Comparison of ENCODE assay signal across 24 cellular contexts in genomic region chr15:65619636-65620290, GRCh38. TPM values are rescaled to one million over a fixed set of nuclear protein-coding genes. Genes with fewer than 3 reads are reported as not detected.
A peak's percentile ranks its signal among the peaks of the same experiment; 100 is the strongest.
DNase-seq lines count a peak whose midpoint lies in the region; ATAC-seq, FAIRE-seq and TF ChIP-seq lines count a peak whose summit lies in the region.
"Had no signal": no experiment of that assay in that cellular context is flagged by ENCODE, and none has a peak within 500 bp of the region (broad histone marks: within the 10 kb centered on the region; RNA-seq: fewer than 3 reads in every experiment).

No MANE protein-coding gene starts in this region.

- H3K9me1 ChIP-seq in K562 (ENCODE audit: control insufficient read depth, insufficient read depth, low read length), result no peaks in the 10 kb centered on the region

- H3K18ac ChIP-seq in mesendoderm (ENCODE audit: low read length), result no peak overlapping the region

- no peak overlapping the region for H2BK5ac ChIP-seq in mesendoderm (ENCODE audit: low read length)

- H3K27me3 ChIP-seq in K562 (ENCODE audit: control insufficient read depth in 2 of 2, insufficient read depth in 2 of 2, low read length in 2 of 2), result no peaks in the 10 kb centered on the region
- H3K27me3 ChIP-seq in mesendoderm (ENCODE audit: insufficient read depth, low read length, poor library complexity), result no peaks in the 10 kb centered on the region
- no peaks in the 10 kb centered on the region for H3K27me3 ChIP-seq in suprapubic skin
- H3K27me3 ChIP-seq: BLaER1, SJCRH30 had no signal

- no peak for ATAC-seq in T-helper 17 cell
- ATAC-seq in K562, result no peak
- no peak for ATAC-seq in T-cell (replicated peaks in 1 of 4)

- H3K27ac Mint-ChIP-seq in T-helper 17 cell, result no peak overlapping the region
- H3K27ac Mint-ChIP-seq in T-cell, result no peak overlapping the region
- H3K27ac Mint-ChIP-seq: CD4-positive, alpha-beta T cell had no signal

- H3K36me3 ChIP-seq in K562 (ENCODE audit: control insufficient read depth, insufficient read depth, low read length) (no peaks in the 10 kb centered on the region), mesendoderm (ENCODE audit: control insufficient read depth, insufficient read depth, low read length) (no peaks in the 10 kb centered on the region), suprapubic skin (peaks cover 15% of the 10 kb centered on the region)
- H3K36me3 ChIP-seq: SJCRH30 had no signal

- POLR2A ChIA-PET in K562 (lab: Yijun Ruan, JAX) (interaction anchor here (0.5 to 0.8 kb wide), 2 partner anchors 9 to 250 kb away, joined by 4 read pairs; partner anchors contain the start of gene INTS14), T-cell (lab: Charles Lee) (no interaction called here)

- H3K36me3 Mint-ChIP-seq in T-helper 17 cell (ENCODE audit: low read depth) (peaks cover 2% of the 10 kb centered on the region), T-cell (peaks cover 20% of the 10 kb centered on the region)

- H3K56ac ChIP-seq in mesendoderm (ENCODE audit: low read length), result no peak overlapping the region

- CTCF ChIA-PET in K562 (lab: Yijun Ruan, JAX; ENCODE audit: low intra/inter-chr PET ratio), result no interaction called here
- CTCF ChIA-PET in T-cell (lab: Charles Lee), result no interaction called here

- H3K4me2 ChIP-seq in K562 (ENCODE audit: insufficient read depth, low read length) (peak overlapping the region; percentile 4; the same call in 1 of the 2 replicates), mesendoderm (ENCODE audit: low read length) (no peak overlapping the region)
- H3K4me2 ChIP-seq: BLaER1 had no signal

- in situ Hi-C loops in KBM-7 (cut with MboI; ENCODE audit: low pct_unique_long_range_greater_than_20kb, low sequenced_read_pairs) (no loop called here), K562 (cut with MboI) (no loop called here)

- peak overlapping the region; percentile 63 for H2AFZ ChIP-seq in K562 (ENCODE audit: low read depth, low read length)

- H3K9me3 Mint-ChIP-seq in T-cell, result no peaks in the 10 kb centered on the region
- H3K9me3 Mint-ChIP-seq: CD4-positive, alpha-beta T cell had no signal

- peak; percentile 39 for DNase-seq in KBM-7
- no peak for DNase-seq in T-helper 17 cell
- no peak for DNase-seq in K562 (ENCODE audit: extremely low read depth in 1 of 4, low spot score in 3 of 4)
- peak; percentile 47 for DNase-seq in mesendoderm
- no peak for DNase-seq in Ammon's horn (ENCODE audit: low spot score)
- no peak for DNase-seq in T-cell
- no peak for DNase-seq in suprapubic skin (ENCODE audit: low spot score in 2 of 2)
- DNase-seq: Caco-2; CD4-positive, alpha-beta T cell; DMS153; IMR-90; Karpas-422; MV-4-11; NCI-H1105 treated with DMSO at 0.1 percent for 48 hours; NCI-H2081; NCI-H2171; NCI-H345; NCI-H524; NCI-H774; SJCRH30; SW 1271 had no signal

- no peak overlapping the region for H3K4ac ChIP-seq in mesendoderm (ENCODE audit: low read depth, low read length)

- BruUV-seq in K562 (replicated peaks; lab: Mats Ljungman, UMichigan), result no TSS peak

- H3K79me2 ChIP-seq in K562 (ENCODE audit: control insufficient read depth, insufficient read depth, low read length), result no peaks in the 10 kb centered on the region
- H3K79me2 ChIP-seq in mesendoderm (ENCODE audit: control insufficient read depth, insufficient read depth, low read length), result no peaks in the 10 kb centered on the region

- no peak overlapping the region for H2BK15ac ChIP-seq in mesendoderm (replicated peaks; ENCODE audit: low read depth)

- H3K4me3 Mint-ChIP-seq in T-helper 17 cell (peak overlapping the region; percentile 59), T-cell (no peak overlapping the region)
- H3K4me3 Mint-ChIP-seq: CD4-positive, alpha-beta T cell had no signal

- no peak for FAIRE-seq in K562 (lab: Jason Lieb, UNC)
- FAIRE-seq: GM12892, RCC 7860 had no signal

- no peaks in the 10 kb centered on the region for H3K27me3 Mint-ChIP-seq in T-helper 17 cell
- no peaks in the 10 kb centered on the region for H3K27me3 Mint-ChIP-seq in T-cell
- H3K27me3 Mint-ChIP-seq: CD4-positive, alpha-beta T cell had no signal

- 33% methylated on average over 5 of the region's 5 CpGs for WGBS in K562 (ENCODE audit: insufficient coverage, low coverage, missing lambda C conversion rate)
- WGBS in mesendoderm (ENCODE audit: extremely low coverage, insufficient coverage, low lambda C conversion rate), result no CpG with 5 or more reads among the region's 5 CpGs
- WGBS in suprapubic skin, result 82% methylated on average over 5 of the region's 5 CpGs

- no peak overlapping the region for H3K27ac ChIP-seq in K562 (ENCODE audit: extremely low read depth, low read depth, low read length)
- no peak overlapping the region for H3K27ac ChIP-seq in mesendoderm (ENCODE audit: low read depth, low read length)
- H3K27ac ChIP-seq in suprapubic skin, result no peak overlapping the region
- H3K27ac ChIP-seq: BLaER1, SJCRH30 had no signal

- H3K9me3 ChIP-seq in T-helper 17 cell (ENCODE audit: control insufficient read depth, low read length, poor library complexity, severe bottlenecking) (no peaks in the 10 kb centered on the region), K562 (replicated peaks; ENCODE audit: control insufficient read depth, insufficient read depth, low read depth, low read length) (no peaks in the 10 kb centered on the region), suprapubic skin (no peaks in the 10 kb centered on the region)
- H3K9me3 ChIP-seq: BLaER1, Caco-2, SJCRH30 had no signal

- TF ChIP-seq RAD21 in K562 (CRISPR knock-in tag; conservative IDR thresholded peaks at IDR 0.05 in 1 of 2, IDR thresholded peaks at IDR 0.05 in 1 of 2), result no peak

- TF ChIP-seq CTCF in K562 (IDR thresholded peaks at IDR 0.05 in 2 of 3, conservative IDR thresholded peaks at IDR 0.05 in 1 of 3; ENCODE audit: insufficient read depth in 2 of 3, low read depth in 1 of 3, low read length in 3 of 3), result no peak
- no peak for TF ChIP-seq CTCF in suprapubic skin (IDR thresholded peaks at IDR 0.05)

- H3K4me3 ChIP-seq in K562 (no peak overlapping the region), mesendoderm (ENCODE audit: low read length) (no peak overlapping the region), suprapubic skin (no peak overlapping the region)
- H3K4me3 ChIP-seq: BLaER1, SJCRH30 had no signal

- TF ChIP-seq POLR2A in K562 (conservative IDR thresholded peaks at IDR 0.05) (no peak), suprapubic skin (IDR thresholded peaks at IDR 0.05) (no peak)

- no peak overlapping the region for H2BK120ac ChIP-seq in mesendoderm (ENCODE audit: low read depth, low read length)

- H3K79me1 ChIP-seq in mesendoderm (ENCODE audit: low read length), result no peaks in the 10 kb centered on the region

- H2AK5ac ChIP-seq in mesendoderm (ENCODE audit: low read length), result no peak overlapping the region

- intact Hi-C loops in K562 (cut with micrococcal nuclease), result loop anchor here (10.0 kb wide), 1 partner anchor 355 kb away; no protein-coding TSS in a partner anchor

- TF ChIP-seq EP300 in K562 (IDR thresholded peaks at IDR 0.05; ENCODE audit: low read length) (no peak), suprapubic skin (IDR thresholded peaks at IDR 0.05) (no peak)

- H4K5ac ChIP-seq in mesendoderm (ENCODE audit: low read length), result no peak overlapping the region

- H3K4me1 Mint-ChIP-seq in T-helper 17 cell (no peaks in the 10 kb centered on the region), T-cell (no peaks in the 10 kb centered on the region)

- H4K8ac ChIP-seq in mesendoderm (ENCODE audit: low read depth, low read length), result no peak overlapping the region

- H3K23ac ChIP-seq in mesendoderm (ENCODE audit: low read length), result no peak overlapping the region

- H3K9ac ChIP-seq in K562 (ENCODE audit: insufficient read depth in 1 of 2, low read depth in 2 of 2, low read length in 2 of 2) (no peak overlapping the region), mesendoderm (ENCODE audit: low read length) (no peak overlapping the region)
- H3K9ac ChIP-seq: BLaER1 had no signal

- no peaks in the 10 kb centered on the region; the same call in 1 of the 2 replicates for H4K20me1 ChIP-seq in K562 (replicated peaks; ENCODE audit: control insufficient read depth, insufficient read depth, low read length)
- H4K20me1 ChIP-seq: BLaER1 had no signal

- H3K4me1 ChIP-seq in K562 (replicated peaks in 1 of 2; ENCODE audit: control insufficient read depth in 2 of 2, insufficient read depth in 2 of 2, low read length in 2 of 2) (peaks cover 3 to 7% of the 10 kb centered on the region in 2 experiments; a peak in 3 of 5 replicates), mesendoderm (ENCODE audit: control insufficient read depth, low read depth, low read length) (no peaks in the 10 kb centered on the region), suprapubic skin (no peaks in the 10 kb centered on the region)
- H3K4me1 ChIP-seq: Caco-2, SJCRH30 had no signal

RNA-seq across cellular contexts. Expression of gene SLC24A1, which starts 2.0 kb away (rescaled TPM):
- total RNA-seq in T-helper 17 cell (1 to 10 TPM; 4.0 to 5.9 TPM), K562 (2014; rRNA removed) (4.9 and 5.5 TPM in 2 replicates), K562 (2014; rRNA removed; fragmentation: Illumina TruSeq; extraction: Trizol) (6.5 and 7.1 TPM in 2 replicates), K562 (2015; rRNA removed; fragmentation: Illumina TruSeq; extraction: Trizol) (4.9 and 5.5 TPM in 2 replicates), K562 (2021) (6.7 and 8.2 TPM in 2 replicates), T-cell (1 to 10 TPM; 4.1 to 6.5 (median 5.0) TPM), suprapubic skin (10 to 100 TPM in 2 of 4 donors, 1 to 10 TPM in 2; 4.5 to 14.0 (median 9.4) TPM)
- 13.1 and 19.5 TPM in 2 replicates for total RNA-seq in K562 (2011; cell fraction: chromatin; rRNA removed; ENCODE audit: low replicate concordance)
- total RNA-seq in K562 (2011; cell fraction: nucleolus; rRNA removed), result 7.8 and 8.6 TPM in 2 replicates
- 13.6 and 24.7 TPM in 2 replicates for total RNA-seq in K562 (2011; cell fraction: nucleoplasm; rRNA removed)
- polyA plus RNA-seq in K562 (2011; rRNA removed) (4.4 and 8.2 TPM in 2 replicates), K562 (2014; fragmentation: Illumina TruSeq; extraction: Trizol) (6.8 and 7.1 TPM in 2 replicates), K562 (2014; fragmentation: Nextera tagmentation; extraction: Ambion mirVana) (1 to 10 TPM; 3.1 to 3.2 TPM), K562 (2014; rRNA removed) (3.1 and 5.9 TPM in 2 replicates)
- polyA plus RNA-seq in K562 (2011; cell fraction: cytosol; rRNA removed), result 3.6 and 8.5 TPM in 2 replicates
- polyA plus RNA-seq in K562 (2011; cell fraction: nucleus; rRNA removed), result 5.7 and 6.4 TPM in 2 replicates
- polyA plus RNA-seq in K562 (2012), result 5.6 and 11.8 TPM in 2 replicates
- polyA minus RNA-seq in K562 (2011; rRNA and poly(A)+ RNA removed), result 6.9 and 10.9 TPM in 2 replicates
- polyA minus RNA-seq in K562 (2011; cell fraction: cytosol; rRNA and poly(A)+ RNA removed), result 5.2 and 9.8 TPM in 2 replicates
- 3.2 and 8.0 TPM in 2 replicates for polyA minus RNA-seq in K562 (2011; cell fraction: nucleus; rRNA and poly(A)+ RNA removed)
- polyA plus RNA-seq in mesendoderm (2013, experiment 1 of 2), result 4.3 TPM
- 4.0 TPM for polyA plus RNA-seq in mesendoderm (2013, experiment 2 of 2)

RNA-seq across cellular contexts. Expression of gene INTS14, which starts 8.8 kb away (rescaled TPM):
- 10 to 100 TPM; 19.2 to 23.7 TPM for total RNA-seq in T-helper 17 cell
- total RNA-seq in K562 (2011; cell fraction: chromatin; rRNA removed; ENCODE audit: low replicate concordance), result 68.9 and 128 TPM in 2 replicates
- total RNA-seq in K562 (2011; cell fraction: nucleolus; rRNA removed), result 62.8 and 67.5 TPM in 2 replicates
- 85.6 and 98.8 TPM in 2 replicates for total RNA-seq in K562 (2011; cell fraction: nucleoplasm; rRNA removed)
- 30.5 and 33.7 TPM in 2 replicates for total RNA-seq in K562 (2014; rRNA removed)
- 45.9 and 52.1 TPM in 2 replicates for total RNA-seq in K562 (2014; rRNA removed; fragmentation: Illumina TruSeq; extraction: Trizol)
- total RNA-seq in K562 (2015; rRNA removed; fragmentation: Illumina TruSeq; extraction: Trizol), result 42.8 and 43.6 TPM in 2 replicates
- total RNA-seq in K562 (2021), result 46.5 and 47.7 TPM in 2 replicates
- polyA plus RNA-seq in K562 (2011; rRNA removed), result 66.3 and 92.4 TPM in 2 replicates
- polyA plus RNA-seq in K562 (2011; cell fraction: cytosol; rRNA removed), result 72.2 and 79.6 TPM in 2 replicates
- polyA plus RNA-seq in K562 (2011; cell fraction: nucleus; rRNA removed), result 40.5 and 51.5 TPM in 2 replicates
- 33.6 and 40.2 TPM in 2 replicates for polyA plus RNA-seq in K562 (2012)
- 52.6 and 58.1 TPM in 2 replicates for polyA plus RNA-seq in K562 (2014; fragmentation: Illumina TruSeq; extraction: Trizol)
- 10 to 100 TPM; 40.6 to 64.0 TPM for polyA plus RNA-seq in K562 (2014; fragmentation: Nextera tagmentation; extraction: Ambion mirVana)
- 48.8 and 54.0 TPM in 2 replicates for polyA plus RNA-seq in K562 (2014; rRNA removed)
- polyA minus RNA-seq in K562 (2011; rRNA and poly(A)+ RNA removed), result 86.8 and 106 TPM in 2 replicates
- polyA minus RNA-seq in K562 (2011; cell fraction: cytosol; rRNA and poly(A)+ RNA removed), result 34.7 and 41.7 TPM in 2 replicates
- polyA minus RNA-seq in K562 (2011; cell fraction: nucleus; rRNA and poly(A)+ RNA removed), result 47.1 and 62.5 TPM in 2 replicates
- polyA plus RNA-seq in mesendoderm (2013, experiment 1 of 2), result 26.9 TPM
- 26.7 TPM for polyA plus RNA-seq in mesendoderm (2013, experiment 2 of 2)
- total RNA-seq in T-cell, result 10 to 100 TPM; 26.6 to 36.4 (median 34.4) TPM
- total RNA-seq in suprapubic skin, result 10 to 100 TPM; 37.1 to 72.5 (median 49.1) TPM

Comparison
In these comparisons a context has a peak if more than half of its experiments do, and no peak if none do; other contexts are left out.
1. DNase-seq: peak in KBM-7 (single experiment) and mesendoderm (single experiment); none in T-helper 17 cell (0 of 3), K562 (0 of 4), Ammon's horn (single experiment), T-cell (0 of 34) and suprapubic skin (0 of 2).